In the genomic region with DNA sequence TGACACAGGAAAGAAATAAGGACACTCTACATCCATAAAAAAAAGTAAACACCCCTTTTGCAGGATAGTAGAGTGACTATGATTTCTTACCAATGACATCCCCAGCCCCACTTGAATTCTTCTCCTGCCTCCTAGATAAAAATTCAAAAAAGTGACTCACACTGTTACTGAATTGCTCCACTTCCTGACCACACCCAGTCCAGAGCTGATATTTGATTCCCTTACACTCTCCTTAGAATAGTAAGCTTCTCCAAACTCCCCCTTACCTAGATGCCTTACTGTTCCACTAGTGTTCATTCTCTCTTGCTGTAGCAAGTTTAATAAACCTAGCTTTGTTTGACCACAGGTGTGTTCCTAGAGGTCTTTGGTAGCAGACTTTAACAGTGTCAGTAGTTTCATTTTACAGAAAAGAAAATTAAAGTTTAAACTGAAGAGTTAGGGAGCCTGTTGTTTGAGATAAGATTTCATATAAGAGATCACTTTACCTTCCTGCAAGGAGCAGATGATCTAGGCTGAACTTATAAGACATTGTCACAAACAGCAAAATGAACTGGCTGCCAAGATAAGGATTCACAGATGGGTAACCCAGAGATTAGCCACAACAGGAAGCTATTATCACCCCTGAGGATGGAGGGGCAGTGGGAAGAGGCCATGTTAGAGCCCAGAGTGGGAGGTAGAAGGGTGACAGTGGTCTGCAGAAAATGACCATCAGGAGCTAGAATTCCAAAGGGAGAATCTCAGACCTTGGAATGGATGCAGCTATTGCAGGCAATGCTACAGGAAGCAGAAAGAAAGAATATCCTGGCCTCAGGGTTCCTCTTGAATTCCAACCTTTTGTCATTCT, we compare ENCODE assay signal across 12 cellular contexts. TPM values are rescaled to one million over a fixed set of nuclear protein-coding genes. Genes with fewer than 3 reads are reported as not detected.
DNase-seq lines count a peak whose midpoint lies in the region; ATAC-seq, FAIRE-seq and TF ChIP-seq lines count a peak whose summit lies in the region.
"Had no signal": no experiment of that assay in that cellular context is flagged by ENCODE, and none has a peak within 500 bp of the region (broad histone marks: within the 10 kb centered on the region; RNA-seq: fewer than 3 reads in every experiment).

No MANE protein-coding gene starts in this region.

- no peak overlapping the region for H3K27ac Mint-ChIP-seq in endodermal cell

- H2AFZ ChIP-seq in PC-3 (ENCODE audit: low read length) (peak overlapping the region; percentile 32; the same call in 1 of the 2 replicates), HepG2 (ENCODE audit: low read length) (no peak overlapping the region)

- no peaks in the 10 kb centered on the region for H3K79me2 ChIP-seq in PC-3 (ENCODE audit: low read length)
- no peaks in the 10 kb centered on the region for H3K79me2 ChIP-seq in HepG2 (ENCODE audit: insufficient read depth, low read length)

- CTCF ChIA-PET in PC-3 (lab: Charles Lee): interaction anchor here (0.5 to 0.6 kb wide), 2 partner anchors 86 to 138 kb away, joined by 3 to 4 read pairs; a partner anchor contains a TSS
- CTCF ChIA-PET in HepG2 (lab: Yijun Ruan, JAX; ENCODE audit: low intra/inter-chr PET ratio, low total read pairs): no interaction called here

- no peaks in the 10 kb centered on the region for H3K36me3 Mint-ChIP-seq in endodermal cell (ENCODE audit: low read depth)

- no peaks in the 10 kb centered on the region for H4K20me1 ChIP-seq in PC-3 (ENCODE audit: low read length)
- no peaks in the 10 kb centered on the region for H4K20me1 ChIP-seq in HepG2 (ENCODE audit: insufficient read depth, low read length)

- H3K27me3 Mint-ChIP-seq in endodermal cell (ENCODE audit: insufficient read depth): peaks cover 28% of the 10 kb centered on the region

- POLR2A ChIA-PET in PC-3 (lab: Charles Lee; ENCODE audit: unreplicated experiment) (interaction anchor here (0.6 to 0.9 kb wide), 2 partner anchors 120 to 137 kb away, joined by 4 to 5 read pairs; a partner anchor contains a TSS), HepG2 (lab: Yijun Ruan, JAX) (interaction anchor here (1.0 kb wide), 1 partner anchor 84 kb away, joined by 4 read pairs; no protein-coding TSS in a partner anchor)

- H3K9me3 ChIP-seq in PC-3 (ENCODE audit: low read length): no peaks in the 10 kb centered on the region
- no peaks in the 10 kb centered on the region for H3K9me3 ChIP-seq in endodermal cell (ENCODE audit: control insufficient read depth, low read length)
- no peaks in the 10 kb centered on the region for H3K9me3 ChIP-seq in HepG2 (ENCODE audit: low read length)
- H3K9me3 ChIP-seq: colonic mucosa had no signal

- no peak for TF ChIP-seq EP300 in HepG2 (IDR thresholded peaks at IDR 0.05; ENCODE audit: low read depth in 2 of 2, low read length in 2 of 2)
- TF ChIP-seq EP300 in HepG2 (CRISPR knock-in tag; IDR thresholded peaks at IDR 0.05; ENCODE audit: borderline replicate concordance): no peak

- no peak for TF ChIP-seq POLR2A in HepG2 (IDR thresholded peaks at IDR 0.05; ENCODE audit: insufficient read depth in 1 of 2, low read depth in 2 of 2, low read length in 2 of 2)

- ATAC-seq in PC-3 (peak; percentile 87), GM21515 (IDR thresholded peaks at IDR 0.05; ENCODE audit: unreplicated experiment) (no peak), HepG2 (no peak)
- ATAC-seq: left lobe of liver had no signal

- H3K9ac ChIP-seq in PC-3 (ENCODE audit: low read length) (peak overlapping the region; percentile 24; the same call in 1 of the 2 replicates), endodermal cell (ENCODE audit: extremely low read depth, low read length, poor library complexity, severe bottlenecking) (no peak overlapping the region), HepG2 (ENCODE audit: insufficient read depth, low read depth, low read length) (no peak overlapping the region)

- H3K4me1 ChIP-seq in PC-3 (ENCODE audit: insufficient read depth, low read length) (peaks cover 43% of the 10 kb centered on the region), endodermal cell (ENCODE audit: control insufficient read depth, insufficient read depth, low read length) (peaks cover 3% of the 10 kb centered on the region), HepG2 (ENCODE audit: insufficient read depth, low read length) (peaks cover 56% of the 10 kb centered on the region)

- peak overlapping the region; percentile 40; the same call in 1 of the 2 replicates for H3K4me3 ChIP-seq in PC-3 (ENCODE audit: low read length)
- no peak overlapping the region for H3K4me3 ChIP-seq in endodermal cell (ENCODE audit: low read length)
- H3K4me3 ChIP-seq in HepG2 (replicated peaks in 1 of 3; ENCODE audit: insufficient read depth in 1 of 3, low read depth in 2 of 3, low read length in 3 of 3): no peak overlapping the region
- H3K4me3 ChIP-seq: colonic mucosa had no signal

- no peaks in the 10 kb centered on the region for H3K27me3 ChIP-seq in PC-3 (ENCODE audit: low read length)
- H3K27me3 ChIP-seq in endodermal cell (ENCODE audit: control insufficient read depth, insufficient read depth, low read length, poor library complexity, severe bottlenecking): peaks cover 18% of the 10 kb centered on the region
- no peaks in the 10 kb centered on the region; a peak in 2 of 5 replicates for H3K27me3 ChIP-seq in HepG2 (ENCODE audit: control insufficient read depth in 1 of 2, insufficient read depth in 2 of 2, low read length in 2 of 2)

- H3K36me3 ChIP-seq in PC-3 (ENCODE audit: low read depth, low read length): no peaks in the 10 kb centered on the region
- H3K36me3 ChIP-seq in endodermal cell (ENCODE audit: control insufficient read depth, insufficient read depth, low read length): no peaks in the 10 kb centered on the region
- no peaks in the 10 kb centered on the region for H3K36me3 ChIP-seq in HepG2 (replicated peaks in 1 of 2; ENCODE audit: control insufficient read depth in 1 of 2, insufficient read depth in 2 of 2, low read length in 2 of 2)
- H3K36me3 ChIP-seq: colonic mucosa had no signal

- no peaks in the 10 kb centered on the region for H3K9me2 ChIP-seq in PC-3 (replicated peaks; ENCODE audit: low read length)

- FAIRE-seq in GM19239 (lab: Jason Lieb, UNC) (peak; percentile 64), HepG2 (lab: Jason Lieb, UNC) (no peak)

- peak; percentile 42 for DNase-seq in 8988T
- DNase-seq in GM19239 (ENCODE audit: insufficient read length, low spot score): no peak
- peak; percentile 90 for DNase-seq in PC-3
- DNase-seq in endodermal cell: peak; percentile 57
- no peak for DNase-seq in dermis blood vessel endothelial cell
- no peak for DNase-seq in HepG2 (ENCODE audit: low spot score)
- no peak for DNase-seq in mesenteric fat pad (ENCODE audit: low spot score)
- DNase-seq: colonic mucosa; NCI-H146; stimulated activated CD4-positive, alpha-beta T cell treated with anti-CD3 and anti-CD28 coated beads, Interleukin-15, amount 100 ng/mL, for 24 hours had no signal

- in situ Hi-C loops in HepG2 (cut with HindIII; ENCODE audit: extremely low pct_ligation_motif_present, low pct_unique_long_range_greater_than_20kb): no loop called here

- intact Hi-C loops in PC-3 (cut with micrococcal nuclease) (no loop called here), HepG2 (cut with micrococcal nuclease; ENCODE audit: unreplicated experiment) (no loop called here)

- BruUV-seq in PC-3 (replicated peaks; lab: Mats Ljungman, UMichigan): no TSS peak
- no TSS peak for BruUV-seq in HepG2 (replicated peaks; lab: Mats Ljungman, UMichigan)

- no peak for TF ChIP-seq CTCF in PC-3 (conservative IDR thresholded peaks at IDR 0.05; ENCODE audit: low read depth, low read length)
- no peak for TF ChIP-seq CTCF in endodermal cell (conservative IDR thresholded peaks at IDR 0.05)
- no peak for TF ChIP-seq CTCF in HepG2 (CRISPR knock-in tag; IDR thresholded peaks at IDR 0.05)

- peak overlapping the region; percentile 79 for H3K27ac ChIP-seq in PC-3 (ENCODE audit: low read length)
- no peak overlapping the region for H3K27ac ChIP-seq in endodermal cell (ENCODE audit: low read depth, low read length)
- H3K27ac ChIP-seq in HepG2 (ENCODE audit: extremely low read length, insufficient read depth, low read length): no peak overlapping the region
- H3K27ac ChIP-seq: colonic mucosa had no signal

- H3F3A ChIP-seq in PC-3 (ENCODE audit: low read length, unreplicated experiment): peaks cover 3% of the 10 kb centered on the region

- no peak overlapping the region for H3K4me3 Mint-ChIP-seq in endodermal cell

- TF ChIP-seq RAD21 in HepG2 (CRISPR knock-in tag; IDR thresholded peaks at IDR 0.05): no peak

- H3K9me3 Mint-ChIP-seq in endodermal cell: no peaks in the 10 kb centered on the region

- peaks cover 29% of the 10 kb centered on the region for H3K4me1 Mint-ChIP-seq in endodermal cell

- H3K4me2 ChIP-seq in PC-3 (ENCODE audit: low read length) (peak overlapping the region; percentile 73), HepG2 (ENCODE audit: low read depth, low read length) (no peak overlapping the region)

RNA-seq across cellular contexts. Expression of gene BTN3A2, which starts 28.4 kb away (rescaled TPM):
- total RNA-seq in PC-3 (2014; rRNA removed) (2.4 and 5.4 TPM in 2 replicates), endodermal cell (1 to 10 TPM; 2.1 to 3.6 TPM), dermis blood vessel endothelial cell (28.8 and 44.4 TPM in 2 replicates), HepG2 (2016; rRNA removed; fragmentation: Illumina TruSeq; extraction: Trizol) (18.9 and 21.3 TPM in 2 replicates), mesenteric fat pad (9.1 TPM)
- polyA plus RNA-seq in endodermal cell (2013, experiment 1 of 2): 4.9 TPM
- polyA plus RNA-seq in endodermal cell (2013, experiment 2 of 2): 2.8 TPM
- 3.4 and 4.3 TPM in 2 replicates for total RNA-seq in HepG2 (2016; cell fraction: cytosol; rRNA removed; fragmentation: Illumina TruSeq; extraction: Trizol; ENCODE audit: low read depth)
- total RNA-seq in HepG2 (2016; cell fraction: insoluble cytoplasmic fraction; rRNA removed; fragmentation: Illumina TruSeq; extraction: Trizol): 17.8 and 20.4 TPM in 2 replicates
- 13.3 and 13.9 TPM in 2 replicates for total RNA-seq in HepG2 (2016; cell fraction: membrane; rRNA removed; fragmentation: Illumina TruSeq; extraction: Trizol)
- 16.6 and 20.6 TPM in 2 replicates for total RNA-seq in HepG2 (2016; cell fraction: nucleus; rRNA removed; fragmentation: Illumina TruSeq; extraction: Trizol)
- polyA plus RNA-seq in HepG2 (2011; rRNA removed): 36.2 and 36.3 TPM in 2 replicates
- polyA plus RNA-seq in HepG2 (2011; cell fraction: cytosol; rRNA removed): 28.2 and 31.2 TPM in 2 replicates
- polyA plus RNA-seq in HepG2 (2011; cell fraction: nucleus; rRNA removed): 36.5 and 54.5 TPM in 2 replicates
- polyA plus RNA-seq in HepG2 (2012): 22.7 and 24.1 TPM in 2 replicates
- 3.2 and 3.3 TPM in 2 replicates for polyA plus RNA-seq in HepG2 (2016; cell fraction: cytosol; fragmentation: Illumina TruSeq; extraction: Trizol; ENCODE audit: low read depth)
- 14.2 and 14.4 TPM in 2 replicates for polyA plus RNA-seq in HepG2 (2016; cell fraction: insoluble cytoplasmic fraction; fragmentation: Illumina TruSeq; extraction: Trizol; ENCODE audit: low read depth)
- 8.3 and 9.3 TPM in 2 replicates for polyA plus RNA-seq in HepG2 (2016; cell fraction: membrane; fragmentation: Illumina TruSeq; extraction: Trizol; ENCODE audit: low read depth)
- polyA plus RNA-seq in HepG2 (2016; cell fraction: nucleus; fragmentation: Illumina TruSeq; extraction: Trizol; ENCODE audit: insufficient read depth, low read depth): 33.8 and 37.9 TPM in 2 replicates
- polyA minus RNA-seq in HepG2 (2011; rRNA and poly(A)+ RNA removed; ENCODE audit: low replicate concordance): 35.9 and 51.8 TPM in 2 replicates
- 12.0 and 17.2 TPM in 2 replicates for polyA minus RNA-seq in HepG2 (2011; cell fraction: cytosol; rRNA and poly(A)+ RNA removed)
- polyA minus RNA-seq in HepG2 (2011; cell fraction: nucleus; rRNA and poly(A)+ RNA removed): 21.9 and 35.8 TPM in 2 replicates

RNA-seq across cellular contexts. Expression of gene BTN2A2, which starts 46.3 kb away (rescaled TPM):
- total RNA-seq in PC-3 (2014; rRNA removed): 9.1 and 11.4 TPM in 2 replicates
- total RNA-seq in endodermal cell: 10 to 100 TPM; 11.3 to 23.5 TPM
- 14.1 TPM for polyA plus RNA-seq in endodermal cell (2013, experiment 1 of 2)
- 16.1 TPM for polyA plus RNA-seq in endodermal cell (2013, experiment 2 of 2)
- 13.8 and 15.0 TPM in 2 replicates for total RNA-seq in dermis blood vessel endothelial cell
- 6.0 and 12.2 TPM in 2 replicates for total RNA-seq in HepG2 (2016; rRNA removed; fragmentation: Illumina TruSeq; extraction: Trizol)
- total RNA-seq in HepG2 (2016; cell fraction: cytosol; rRNA removed; fragmentation: Illumina TruSeq; extraction: Trizol; ENCODE audit: low read depth): 2.6 and 2.7 TPM in 2 replicates
- 5.9 and 11.3 TPM in 2 replicates for total RNA-seq in HepG2 (2016; cell fraction: insoluble cytoplasmic fraction; rRNA removed; fragmentation: Illumina TruSeq; extraction: Trizol)
- 3.3 and 3.6 TPM in 2 replicates for total RNA-seq in HepG2 (2016; cell fraction: membrane; rRNA removed; fragmentation: Illumina TruSeq; extraction: Trizol)
- total RNA-seq in HepG2 (2016; cell fraction: nucleus; rRNA removed; fragmentation: Illumina TruSeq; extraction: Trizol): 18.5 and 19.7 TPM in 2 replicates
- polyA plus RNA-seq in HepG2 (2011; rRNA removed): 10.8 and 15.4 TPM in 2 replicates
- polyA plus RNA-seq in HepG2 (2011; cell fraction: cytosol; rRNA removed): 8.1 and 9.6 TPM in 2 replicates
- polyA plus RNA-seq in HepG2 (2011; cell fraction: nucleus; rRNA removed): 24.5 and 30.2 TPM in 2 replicates
- 8.5 and 8.6 TPM in 2 replicates for polyA plus RNA-seq in HepG2 (2012)
- 0.77 and 0.96 TPM in 2 replicates for polyA plus RNA-seq in HepG2 (2016; cell fraction: cytosol; fragmentation: Illumina TruSeq; extraction: Trizol; ENCODE audit: low read depth)
- 4.7 and 5.5 TPM in 2 replicates for polyA plus RNA-seq in HepG2 (2016; cell fraction: insoluble cytoplasmic fraction; fragmentation: Illumina TruSeq; extraction: Trizol; ENCODE audit: low read depth)
- polyA plus RNA-seq in HepG2 (2016; cell fraction: membrane; fragmentation: Illumina TruSeq; extraction: Trizol; ENCODE audit: low read depth): 1.7 and 2.0 TPM in 2 replicates
- 17.6 and 22.8 TPM in 2 replicates for polyA plus RNA-seq in HepG2 (2016; cell fraction: nucleus; fragmentation: Illumina TruSeq; extraction: Trizol; ENCODE audit: insufficient read depth, low read depth)
- 2.5 and 22.6 TPM in 2 replicates for polyA minus RNA-seq in HepG2 (2011; rRNA and poly(A)+ RNA removed; ENCODE audit: low replicate concordance)
- polyA minus RNA-seq in HepG2 (2011; cell fraction: cytosol; rRNA and poly(A)+ RNA removed): 6.1 and 6.4 TPM in 2 replicates
- 29.2 and 34.7 TPM in 2 replicates for polyA minus RNA-seq in HepG2 (2011; cell fraction: nucleus; rRNA and poly(A)+ RNA removed)
- 5.6 TPM for total RNA-seq in mesenteric fat pad

Comparison
In these comparisons a context has a peak if more than half of its experiments do, and no peak if none do; other contexts are left out.
1. DNase-seq: peak in 8988T (single experiment), PC-3 (single experiment) and endodermal cell (single experiment); none in GM19239 (single experiment), dermis blood vessel endothelial cell (single experiment), HepG2 (single experiment) and mesenteric fat pad (single experiment).